11 cellular contexts compared by ENCODE assay signal in the genomic region with DNA sequence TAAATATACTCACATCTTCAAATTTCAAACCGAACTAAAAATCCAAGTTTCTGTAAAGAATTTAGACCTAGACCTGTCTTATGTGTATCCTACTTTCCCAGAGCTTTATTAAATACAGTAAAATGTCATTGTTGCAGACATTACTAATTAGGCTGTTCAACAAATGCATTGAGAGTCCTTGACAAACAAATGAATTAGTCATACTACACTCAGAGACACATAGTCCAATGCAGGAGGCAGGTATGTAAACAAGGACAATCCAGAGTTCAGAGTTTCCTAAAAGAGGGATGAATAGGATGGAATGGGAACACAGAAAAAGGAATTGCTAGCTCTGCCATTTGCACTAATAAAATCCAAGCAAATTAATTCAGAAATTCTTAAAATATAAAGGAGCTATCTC. TPM values are rescaled to one million over a fixed set of nuclear protein-coding genes. Genes with fewer than 3 reads are reported as not detected.
A peak's percentile ranks its signal among the peaks of the same experiment; 100 is the strongest.
DNase-seq lines count a peak whose midpoint lies in the region; ATAC-seq and TF ChIP-seq lines count a peak whose summit lies in the region.
"Had no signal": no experiment of that assay in that cellular context is flagged by ENCODE, and none has a peak within 500 bp of the region (broad histone marks: within the 10 kb centered on the region; RNA-seq: fewer than 3 reads in every experiment).

No MANE protein-coding gene starts in this region.

- H3K27me3 ChIP-seq in heart right ventricle (no peaks in the 10 kb centered on the region), PC-3 (ENCODE audit: low read length) (no peaks in the 10 kb centered on the region)

- H3K79me2 ChIP-seq in PC-3 (ENCODE audit: low read length): peaks cover 30% of the 10 kb centered on the region

- BruUV-seq in PC-3 (replicated peaks; lab: Mats Ljungman, UMichigan): no TSS peak

- H3K36me3 ChIP-seq in heart right ventricle (peaks cover 0 to 3% (median 0%) of the 10 kb centered on the region in 9 donors), PC-3 (ENCODE audit: low read depth, low read length) (no peaks in the 10 kb centered on the region)

- intact Hi-C loops in heart right ventricle (cut with DNase I): loop anchor here in 9 of 10 donors (2.0 to 10.0 kb wide), 11 partner anchors 56 to 179 kb away; partner anchors contain the start of gene TSNAX (in 7 of the 9)
- intact Hi-C loops in left cardiac atrium (cut with DNase I): loop anchor here in 1 of 2 donors (2.0 kb wide), 1 partner anchor 65 kb away; no protein-coding TSS in a partner anchor
- intact Hi-C loops in PC-3 (cut with micrococcal nuclease): loop anchor here (1.0 to 5.0 kb wide), 4 partner anchors 65 to 179 kb away; no protein-coding TSS in a partner anchor
- intact Hi-C loops in left colon (cut with DNase I, micrococcal nuclease): no loop called here

- peaks cover 21% of the 10 kb centered on the region for H4K20me1 ChIP-seq in PC-3 (ENCODE audit: low read length)

- peak overlapping the region; percentile 87 for H3K4me2 ChIP-seq in PC-3 (ENCODE audit: low read length)

- ATAC-seq in heart right ventricle: no peak
- ATAC-seq in left cardiac atrium: no peak
- peak; percentile 23 for ATAC-seq in PC-3
- ATAC-seq in left colon: peak; percentile 26
- ATAC-seq in activated CD4-positive, CD25-positive, alpha-beta regulatory T cell treated with anti-CD3 and anti-CD28 coated beads, Interleukin-2, amount 50 U/mL, for 24 hours: no peak
- no peak for ATAC-seq in HG03280 (IDR thresholded peaks at IDR 0.05; ENCODE audit: unreplicated experiment)

- no peaks in the 10 kb centered on the region for H3K9me2 ChIP-seq in PC-3 (replicated peaks; ENCODE audit: low read length)

- H3K9me3 ChIP-seq in heart right ventricle (no peaks in the 10 kb centered on the region), PC-3 (ENCODE audit: low read length) (no peaks in the 10 kb centered on the region)

- no peaks in the 10 kb centered on the region for H3F3A ChIP-seq in PC-3 (ENCODE audit: low read length, unreplicated experiment)

- DNase-seq in heart right ventricle: no peak
- no peak for DNase-seq in left cardiac atrium
- DNase-seq in PC-3: peak; percentile 80
- no peak for DNase-seq in left colon
- DNase-seq in C1 segment of cervical spinal cord (lab: John Stamatoyannopoulos, UW): no peak
- no peak for DNase-seq in UCSD-AML1 (lab: John Stamatoyannopoulos, UW; ENCODE audit: unreplicated experiment)
- DNase-seq: activated CD4-positive, CD25-positive, alpha-beta regulatory T cell treated with anti-CD3 and anti-CD28 coated beads, Interleukin-2, amount 50 U/mL, for 72 hours; activated effector memory CD4-positive, alpha-beta T cell treated with anti-CD3 and anti-CD28 coated beads, Interleukin-2, amount 50 U/mL, for 16 hours had no signal

- TF ChIP-seq CTCF in heart right ventricle (IDR thresholded peaks at IDR 0.05) (no peak), PC-3 (conservative IDR thresholded peaks at IDR 0.05; ENCODE audit: low read depth, low read length) (no peak)

- H3K4me3 ChIP-seq in heart right ventricle (peak overlapping the region in 4 of 10 donors; percentile 72 to 85 (median 77)), PC-3 (ENCODE audit: low read length) (peak overlapping the region; percentile 71)

- CTCF ChIA-PET in PC-3 (lab: Charles Lee): no interaction called here

- H2AFZ ChIP-seq in PC-3 (ENCODE audit: low read length): no peak overlapping the region

- peaks cover 6 to 46% (median 35%) of the 10 kb centered on the region in 9 donors for H3K4me1 ChIP-seq in heart right ventricle
- peaks cover 30% of the 10 kb centered on the region for H3K4me1 ChIP-seq in PC-3 (ENCODE audit: insufficient read depth, low read length)

- peak overlapping the region; percentile 96 to 100 (median 98) for H3K27ac ChIP-seq in heart right ventricle
- H3K27ac ChIP-seq in PC-3 (ENCODE audit: low read length): peak overlapping the region; percentile 77
- H3K27ac ChIP-seq: C4-2B had no signal

- POLR2A ChIA-PET in PC-3 (lab: Charles Lee; ENCODE audit: unreplicated experiment): no interaction called here

- no peak overlapping the region for H3K9ac ChIP-seq in PC-3 (ENCODE audit: low read length)

- WGBS in heart right ventricle, 2 donors: 53 to 64% methylated on average over 1 of the region's 1 CpG

RNA-seq across cellular contexts. Expression of gene EGLN1, which starts 1.6 kb away (rescaled TPM):
- 100 to 1,000 TPM in 1 of 10 donors, 10 to 100 TPM in 9; 62.0 to 104 (median 71.2) TPM for total RNA-seq in heart right ventricle
- 10 to 100 TPM; 13.0 to 20.8 TPM for polyA plus RNA-seq in heart right ventricle
- total RNA-seq in left cardiac atrium: 10 to 100 TPM; 53.6 to 85.0 TPM
- total RNA-seq in PC-3 (2014; rRNA removed): 37.0 and 44.9 TPM in 2 replicates
- 10 to 100 TPM; 40.6 to 63.1 TPM for total RNA-seq in left colon

Comparison
In these comparisons a context has a peak if more than half of its experiments do, and no peak if none do; other contexts are left out.
1. ATAC-seq: peak in PC-3 (single experiment) and left colon (single experiment); none in heart right ventricle (0 of 8), left cardiac atrium (0 of 2), activated CD4-positive, CD25-positive, alpha-beta regulatory T cell treated with anti-CD3 and anti-CD28 coated beads, Interleukin-2, amount 50 U/mL, for 24 hours (0 of 2) and HG03280 (single experiment).
2. intact Hi-C loops: an anchor here in heart right ventricle (2.0 to 10.0 kb wide) and PC-3 (1.0 to 5.0 kb wide); none called in left colon.